ENCODE assay signal across 1 cellular context in the genomic region with DNA sequence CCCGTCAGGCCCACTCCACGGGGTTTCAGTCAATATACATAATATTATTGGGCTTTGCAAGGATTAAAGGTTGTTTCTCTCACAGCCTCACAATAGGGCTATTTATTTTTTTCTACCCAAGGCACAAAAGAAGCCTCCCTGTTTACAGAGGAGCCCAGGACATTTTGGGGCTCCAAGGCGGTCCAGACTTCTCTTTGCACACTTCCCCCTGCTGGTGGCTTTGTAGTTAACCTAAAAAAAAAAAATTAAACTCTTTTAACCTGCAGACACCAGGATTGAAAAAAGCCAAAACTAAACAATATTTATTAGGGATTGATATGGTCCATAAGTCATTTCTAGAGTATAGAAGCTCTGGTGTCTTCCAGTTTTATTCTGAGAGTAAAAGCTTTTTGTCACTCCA.
TF ChIP-seq lines count a peak whose summit lies in the region.

No MANE protein-coding gene starts in this region.

TF ChIP-seq in GM23338, 12 proteins besides CTCF, POLR2A, EP300 and RAD21 (continued from another document):
- TF ChIP-seq, protein P1, sequence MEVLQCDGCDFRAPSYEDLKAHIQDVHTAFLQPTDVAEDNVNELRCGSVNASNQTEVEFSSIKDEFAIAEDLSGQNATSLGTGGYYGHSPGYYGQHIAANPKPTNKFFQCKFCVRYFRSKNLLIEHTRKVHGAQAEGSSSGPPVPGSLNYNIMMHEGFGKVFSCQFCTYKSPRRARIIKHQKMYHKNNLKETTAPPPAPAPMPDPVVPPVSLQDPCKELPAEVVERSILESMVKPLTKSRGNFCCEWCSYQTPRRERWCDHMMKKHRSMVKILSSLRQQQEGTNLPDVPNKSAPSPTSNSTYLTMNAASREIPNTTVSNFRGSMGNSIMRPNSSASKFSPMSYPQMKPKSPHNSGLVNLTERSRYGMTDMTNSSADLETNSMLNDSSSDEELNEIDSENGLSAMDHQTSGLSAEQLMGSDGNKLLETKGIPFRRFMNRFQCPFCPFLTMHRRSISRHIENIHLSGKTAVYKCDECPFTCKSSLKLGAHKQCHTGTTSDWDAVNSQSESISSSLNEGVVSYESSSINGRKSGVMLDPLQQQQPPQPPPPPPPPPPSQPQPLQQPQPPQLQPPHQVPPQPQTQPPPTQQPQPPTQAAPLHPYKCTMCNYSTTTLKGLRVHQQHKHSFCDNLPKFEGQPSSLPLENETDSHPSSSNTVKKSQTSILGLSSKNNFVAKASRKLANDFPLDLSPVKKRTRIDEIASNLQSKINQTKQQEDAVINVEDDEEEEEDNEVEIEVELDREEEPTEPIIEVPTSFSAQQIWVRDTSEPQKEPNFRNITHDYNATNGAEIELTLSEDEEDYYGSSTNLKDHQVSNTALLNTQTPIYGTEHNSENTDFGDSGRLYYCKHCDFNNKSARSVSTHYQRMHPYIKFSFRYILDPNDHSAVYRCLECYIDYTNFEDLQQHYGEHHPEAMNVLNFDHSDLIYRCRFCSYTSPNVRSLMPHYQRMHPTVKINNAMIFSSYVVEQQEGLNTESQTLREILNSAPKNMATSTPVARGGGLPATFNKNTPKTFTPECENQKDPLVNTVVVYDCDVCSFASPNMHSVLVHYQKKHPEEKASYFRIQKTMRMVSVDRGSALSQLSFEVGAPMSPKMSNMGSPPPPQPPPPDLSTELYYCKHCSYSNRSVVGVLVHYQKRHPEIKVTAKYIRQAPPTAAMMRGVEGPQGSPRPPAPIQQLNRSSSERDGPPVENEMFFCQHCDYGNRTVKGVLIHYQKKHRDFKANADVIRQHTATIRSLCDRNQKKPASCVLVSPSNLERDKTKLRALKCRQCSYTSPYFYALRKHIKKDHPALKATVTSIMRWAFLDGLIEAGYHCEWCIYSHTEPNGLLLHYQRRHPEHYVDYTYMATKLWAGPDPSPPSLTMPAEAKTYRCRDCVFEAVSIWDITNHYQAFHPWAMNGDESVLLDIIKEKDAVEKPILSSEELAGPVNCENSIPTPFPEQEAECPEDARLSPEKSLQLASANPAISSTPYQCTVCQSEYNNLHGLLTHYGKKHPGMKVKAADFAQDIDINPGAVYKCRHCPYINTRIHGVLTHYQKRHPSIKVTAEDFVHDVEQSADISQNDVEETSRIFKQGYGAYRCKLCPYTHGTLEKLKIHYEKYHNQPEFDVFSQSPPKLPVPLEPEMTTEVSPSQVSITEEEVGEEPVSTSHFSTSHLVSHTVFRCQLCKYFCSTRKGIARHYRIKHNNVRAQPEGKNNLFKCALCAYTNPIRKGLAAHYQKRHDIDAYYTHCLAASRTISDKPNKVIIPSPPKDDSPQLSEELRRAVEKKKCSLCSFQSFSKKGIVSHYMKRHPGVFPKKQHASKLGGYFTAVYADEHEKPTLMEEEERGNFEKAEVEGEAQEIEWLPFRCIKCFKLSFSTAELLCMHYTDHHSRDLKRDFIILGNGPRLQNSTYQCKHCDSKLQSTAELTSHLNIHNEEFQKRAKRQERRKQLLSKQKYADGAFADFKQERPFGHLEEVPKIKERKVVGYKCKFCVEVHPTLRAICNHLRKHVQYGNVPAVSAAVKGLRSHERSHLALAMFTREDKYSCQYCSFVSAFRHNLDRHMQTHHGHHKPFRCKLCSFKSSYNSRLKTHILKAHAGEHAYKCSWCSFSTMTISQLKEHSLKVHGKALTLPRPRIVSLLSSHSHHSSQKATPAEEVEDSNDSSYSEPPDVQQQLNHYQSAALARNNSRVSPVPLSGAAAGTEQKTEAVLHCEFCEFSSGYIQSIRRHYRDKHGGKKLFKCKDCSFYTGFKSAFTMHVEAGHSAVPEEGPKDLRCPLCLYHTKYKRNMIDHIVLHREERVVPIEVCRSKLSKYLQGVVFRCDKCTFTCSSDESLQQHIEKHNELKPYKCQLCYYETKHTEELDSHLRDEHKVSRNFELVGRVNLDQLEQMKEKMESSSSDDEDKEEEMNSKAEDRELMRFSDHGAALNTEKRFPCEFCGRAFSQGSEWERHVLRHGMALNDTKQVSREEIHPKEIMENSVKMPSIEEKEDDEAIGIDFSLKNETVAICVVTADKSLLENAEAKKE (CRISPR knock-in tag; IDR thresholded peaks at IDR 0.05), result no peak
- TF ChIP-seq NANOG (IDR thresholded peaks at IDR 0.05; ENCODE audit: borderline replicate concordance), result no peak
- no peak for TF ChIP-seq REST (IDR thresholded peaks at IDR 0.05; ENCODE audit: unreplicated experiment)
- TF ChIP-seq STAT1 (IDR thresholded peaks at IDR 0.05; ENCODE audit: unreplicated experiment), result no peak
